In the genomic region with DNA sequence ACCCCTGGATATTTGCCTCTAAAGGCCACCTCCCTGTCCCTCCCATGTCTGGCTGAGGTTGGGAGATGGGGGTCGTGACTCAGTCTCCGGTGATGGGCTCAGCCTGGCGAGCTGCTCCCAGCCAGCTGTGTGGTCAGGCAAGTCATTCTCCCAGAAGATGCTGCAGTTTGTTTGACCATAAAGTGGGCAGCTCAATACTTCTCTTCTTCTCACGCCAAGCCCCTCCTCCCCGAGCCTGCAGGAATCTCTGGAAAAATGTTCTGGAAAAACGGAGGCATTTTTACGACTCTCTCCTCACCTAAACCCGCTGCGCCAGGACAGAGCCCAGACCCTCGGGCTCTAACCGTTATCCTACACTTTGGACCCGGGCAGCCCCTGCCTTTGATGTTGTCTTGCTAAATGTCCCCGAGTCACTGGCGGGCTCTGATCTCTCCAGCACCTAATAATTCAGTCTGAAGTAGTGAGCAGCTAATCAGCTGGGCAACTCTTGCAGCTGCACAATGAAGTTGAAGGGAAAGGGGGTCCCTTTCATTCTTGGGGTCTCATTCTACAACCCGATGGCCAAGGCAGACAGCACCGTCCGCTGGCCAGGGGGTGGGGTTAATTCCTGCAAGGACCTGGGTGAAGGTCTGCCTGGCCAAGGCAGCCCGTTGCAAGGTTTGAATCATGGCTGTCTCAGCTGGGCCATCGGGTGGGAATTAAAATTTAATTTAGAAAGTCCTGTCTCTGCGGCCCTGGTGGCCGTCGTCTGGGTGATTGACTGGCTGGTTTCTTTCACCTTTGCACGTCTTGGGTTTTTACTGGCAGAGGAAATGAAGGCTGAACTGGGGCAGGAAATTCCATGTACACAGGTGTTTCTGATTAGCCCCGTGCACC, we compare ENCODE assay signal across 1 cellular context.
A peak's percentile ranks its signal among the peaks of the same experiment; 100 is the strongest.
TF ChIP-seq lines count a peak whose summit lies in the region.

No MANE protein-coding gene starts in this region.

TF ChIP-seq in GM12878, 131 proteins besides CTCF, POLR2A, EP300 and RAD21:
- TF ChIP-seq, protein P1, sequence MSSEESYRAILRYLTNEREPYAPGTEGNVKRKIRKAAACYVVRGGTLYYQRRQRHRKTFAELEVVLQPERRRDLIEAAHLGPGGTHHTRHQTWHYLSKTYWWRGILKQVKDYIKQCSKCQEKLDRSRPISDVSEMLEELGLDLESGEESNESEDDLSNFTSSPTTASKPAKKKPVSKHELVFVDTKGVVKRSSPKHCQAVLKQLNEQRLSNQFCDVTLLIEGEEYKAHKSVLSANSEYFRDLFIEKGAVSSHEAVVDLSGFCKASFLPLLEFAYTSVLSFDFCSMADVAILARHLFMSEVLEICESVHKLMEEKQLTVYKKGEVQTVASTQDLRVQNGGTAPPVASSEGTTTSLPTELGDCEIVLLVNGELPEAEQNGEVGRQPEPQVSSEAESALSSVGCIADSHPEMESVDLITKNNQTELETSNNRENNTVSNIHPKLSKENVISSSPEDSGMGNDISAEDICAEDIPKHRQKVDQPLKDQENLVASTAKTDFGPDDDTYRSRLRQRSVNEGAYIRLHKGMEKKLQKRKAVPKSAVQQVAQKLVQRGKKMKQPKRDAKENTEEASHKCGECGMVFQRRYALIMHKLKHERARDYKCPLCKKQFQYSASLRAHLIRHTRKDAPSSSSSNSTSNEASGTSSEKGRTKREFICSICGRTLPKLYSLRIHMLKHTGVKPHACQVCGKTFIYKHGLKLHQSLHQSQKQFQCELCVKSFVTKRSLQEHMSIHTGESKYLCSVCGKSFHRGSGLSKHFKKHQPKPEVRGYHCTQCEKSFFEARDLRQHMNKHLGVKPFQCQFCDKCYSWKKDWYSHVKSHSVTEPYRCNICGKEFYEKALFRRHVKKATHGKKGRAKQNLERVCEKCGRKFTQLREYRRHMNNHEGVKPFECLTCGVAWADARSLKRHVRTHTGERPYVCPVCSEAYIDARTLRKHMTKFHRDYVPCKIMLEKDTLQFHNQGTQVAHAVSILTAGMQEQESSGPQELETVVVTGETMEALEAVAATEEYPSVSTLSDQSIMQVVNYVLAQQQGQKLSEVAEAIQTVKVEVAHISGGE (CRISPR knock-in tag; IDR thresholded peaks at IDR 0.05) = no peak
- TF ChIP-seq TAF1 (IDR thresholded peaks at IDR 0.05; ENCODE audit: borderline replicate concordance, low read depth, low read length) (no peak), MEF2B (IDR thresholded peaks at IDR 0.05; ENCODE audit: partially characterized antibody, poor library complexity, severe bottlenecking) (no peak)
- TF ChIP-seq, protein P2, sequence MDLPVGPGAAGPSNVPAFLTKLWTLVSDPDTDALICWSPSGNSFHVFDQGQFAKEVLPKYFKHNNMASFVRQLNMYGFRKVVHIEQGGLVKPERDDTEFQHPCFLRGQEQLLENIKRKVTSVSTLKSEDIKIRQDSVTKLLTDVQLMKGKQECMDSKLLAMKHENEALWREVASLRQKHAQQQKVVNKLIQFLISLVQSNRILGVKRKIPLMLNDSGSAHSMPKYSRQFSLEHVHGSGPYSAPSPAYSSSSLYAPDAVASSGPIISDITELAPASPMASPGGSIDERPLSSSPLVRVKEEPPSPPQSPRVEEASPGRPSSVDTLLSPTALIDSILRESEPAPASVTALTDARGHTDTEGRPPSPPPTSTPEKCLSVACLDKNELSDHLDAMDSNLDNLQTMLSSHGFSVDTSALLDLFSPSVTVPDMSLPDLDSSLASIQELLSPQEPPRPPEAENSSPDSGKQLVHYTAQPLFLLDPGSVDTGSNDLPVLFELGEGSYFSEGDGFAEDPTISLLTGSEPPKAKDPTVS (IDR thresholded peaks at IDR 0.05; ENCODE audit: low read depth, low read length) = no peak
- TF ChIP-seq, protein P3, sequence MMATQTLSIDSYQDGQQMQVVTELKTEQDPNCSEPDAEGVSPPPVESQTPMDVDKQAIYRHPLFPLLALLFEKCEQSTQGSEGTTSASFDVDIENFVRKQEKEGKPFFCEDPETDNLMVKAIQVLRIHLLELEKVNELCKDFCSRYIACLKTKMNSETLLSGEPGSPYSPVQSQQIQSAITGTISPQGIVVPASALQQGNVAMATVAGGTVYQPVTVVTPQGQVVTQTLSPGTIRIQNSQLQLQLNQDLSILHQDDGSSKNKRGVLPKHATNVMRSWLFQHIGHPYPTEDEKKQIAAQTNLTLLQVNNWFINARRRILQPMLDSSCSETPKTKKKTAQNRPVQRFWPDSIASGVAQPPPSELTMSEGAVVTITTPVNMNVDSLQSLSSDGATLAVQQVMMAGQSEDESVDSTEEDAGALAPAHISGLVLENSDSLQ (IDR thresholded peaks at IDR 0.05) = 0 out of 2 replicates have a peak, but pooled peaks have one; percentile 10
TF ChIP-seq in GM12878: peak in this region for 1.
